Comparison of ENCODE assay signal across 36 cellular contexts in genomic region chr2:240861547-240861946, GRCh38. TPM values are rescaled to one million over a fixed set of nuclear protein-coding genes. Genes with fewer than 3 reads are reported as not detected.
"Had no signal": no experiment of that assay in that cellular context is flagged by ENCODE, and none has a peak within 500 bp of the region (broad histone marks: within the 10 kb centered on the region; RNA-seq: fewer than 3 reads in every experiment).

No MANE protein-coding gene starts in this region.

- DNase-seq: activated CD4-positive, alpha-beta memory T cell treated with anti-CD3 and anti-CD28 coated beads for 36 hours; activated CD4-positive, alpha-beta T cell treated with anti-CD3 and anti-CD28 coated beads for 36 hours; activated CD4-positive, alpha-beta T cell treated with anti-CD3 and anti-CD28 coated beads, Interleukin-2, amount 10 ng/mL, durations not matched to agents 24 days and 14 days; activated CD4-positive, CD25-positive, alpha-beta regulatory T cell; activated CD4-positive, CD25-positive, alpha-beta regulatory T cell treated with anti-CD3 and anti-CD28 coated beads, Interleukin-2, amount 50 U/mL, for 72 hours; activated CD8-positive, alpha-beta memory T cell treated with anti-CD3 and anti-CD28 coated beads, Interleukin-2, amount 10 ng/mL, durations not matched to agents 7 days and 5 days; activated CD8-positive, alpha-beta memory T cell treated with anti-CD3 and anti-CD28 coated beads, Interleukin-2, amount 50 U/mL, for 4 hours; activated CD8-positive, alpha-beta T cell treated with anti-CD3 and anti-CD28 coated beads, Interleukin-2, amount 10 ng/mL, durations not matched to agents 7 days and 5 days; activated effector memory CD4-positive, alpha-beta T cell treated with anti-CD3 and anti-CD28 coated beads, Interleukin-2, amount 50 U/mL, for 16 hours; activated naive CD4-positive, alpha-beta T cell treated with anti-CD3 and anti-CD28 coated beads for 36 hours; activated naive CD8-positive, alpha-beta T cell treated with anti-CD3 and anti-CD28 coated beads for 36 hours; activated naive CD8-positive, alpha-beta T cell treated with anti-CD3 and anti-CD28 coated beads, Interleukin-2, amount 50 U/mL, for 24 hours; activated T-cell treated with anti-CD3 and anti-CD28 coated beads, Interleukin-2, amount 50 U/mL, for 1 hour; activated T-cell treated with anti-CD3 and anti-CD28 coated beads, Interleukin-2, amount 50 U/mL, for 48 hours; adrenal gland; amygdala; aorta; body of pancreas; caudate nucleus; cortex of kidney; dermis blood vessel endothelial cell; effector CD4-positive, alpha-beta T cell; effector memory CD8-positive, alpha-beta T cell; esophagus squamous epithelium; foreskin melanocyte; head of caudate nucleus; T-helper 2 cell had no signal

- ATAC-seq: activated CD4-positive, alpha-beta T cell treated with anti-CD3 and anti-CD28 coated beads for 36 hours; activated CD8-positive, alpha-beta memory T cell treated with anti-CD3 and anti-CD28 coated beads, Interleukin-2, amount 10 ng/mL, durations not matched to agents 7 days and 5 days; activated CD8-positive, alpha-beta T cell treated with anti-CD3 and anti-CD28 coated beads, Interleukin-2, amount 10 ng/mL, durations not matched to agents 7 days and 5 days; activated naive CD8-positive, alpha-beta T cell treated with anti-CD3 and anti-CD28 coated beads, Interleukin-2, amount 50 U/mL, for 24 hours; body of pancreas; effector memory CD8-positive, alpha-beta T cell had no signal

- H3K27ac ChIP-seq: adrenal gland, body of pancreas, esophagus squamous epithelium had no signal

- H3K4me1 ChIP-seq: adrenal gland, esophagus squamous epithelium had no signal

- FAIRE-seq: colon had no signal

- H3K9me3 ChIP-seq: adrenal gland, body of pancreas, esophagus squamous epithelium had no signal

- H3K4me3 ChIP-seq: adrenal gland, body of pancreas, esophagus squamous epithelium had no signal

- H3K27me3 ChIP-seq: adrenal gland, body of pancreas, esophagus squamous epithelium had no signal

- H3K36me3 ChIP-seq: adrenal gland, esophagus squamous epithelium had no signal

RNA-seq across cellular contexts. Expression of gene AGXT, which starts 7.1 kb away (rescaled TPM):
- total RNA-seq: activated CD4-positive, alpha-beta memory T cell treated with anti-CD3 and anti-CD28 coated beads for 36 hours; activated CD4-positive, alpha-beta T cell treated with anti-CD3 and anti-CD28 coated beads for 36 hours; activated CD4-positive, alpha-beta T cell treated with anti-CD3 and anti-CD28 coated beads, Interleukin-2, amount 10 ng/mL, durations not matched to agents 24 days and 14 days; activated CD8-positive, alpha-beta memory T cell treated with anti-CD3 and anti-CD28 coated beads for 36 hours; activated CD8-positive, alpha-beta memory T cell treated with anti-CD3 and anti-CD28 coated beads, Interleukin-2, amount 10 ng/mL, durations not matched to agents 7 days and 5 days; activated CD8-positive, alpha-beta T cell treated with anti-CD3 and anti-CD28 coated beads, Interleukin-2, amount 10 ng/mL, durations not matched to agents 7 days and 5 days; activated naive CD4-positive, alpha-beta T cell treated with anti-CD3 and anti-CD28 coated beads for 36 hours; activated naive CD8-positive, alpha-beta T cell treated with anti-CD3 and anti-CD28 coated beads for 36 hours; activated T-helper 1 cell treated with anti-CD3 and anti-CD28 coated beads, Interleukin-12 subunit alpha, Interleukin-12 subunit beta, Interleukin-2, Interleukin-4 antibody, amounts not matched to agents 30 ng/mL and 10 ng/mL and 1 ng/mL, durations not matched to agents 14 hours and 24 hours and 36 hours; activated T-helper 2 cell treated with anti-CD3 and anti-CD28 coated beads, Interferon-gamma antibody, Interleukin-2, Interleukin-4, amounts not matched to agents 10 μg/mL and 5 μg/mL and 100 μg/mL, durations not matched to agents 14 hours and 24 hours and 36 hours; aorta; chondrocyte; dermis blood vessel endothelial cell; esophagus squamous epithelium; fibroblast of lung; fibroblast of villous mesenchyme; T-helper 1 cell treated with Interleukin-12 subunit alpha and Interleukin-12 subunit beta and Interleukin-4 antibody, amounts not matched to agents 30 ng/mL and 1 ng/mL, for 36 hours had no signal
- polyA plus RNA-seq: aorta, esophagus, fibroblast of lung had no signal

RNA-seq across cellular contexts. Expression of gene MAB21L4, which starts 34.4 kb away (rescaled TPM):
- total RNA-seq: activated CD4-positive, alpha-beta memory T cell treated with anti-CD3 and anti-CD28 coated beads for 36 hours; activated CD4-positive, alpha-beta T cell treated with anti-CD3 and anti-CD28 coated beads for 36 hours; activated CD4-positive, alpha-beta T cell treated with anti-CD3 and anti-CD28 coated beads, Interleukin-2, amount 10 ng/mL, durations not matched to agents 24 days and 14 days; activated CD8-positive, alpha-beta memory T cell treated with anti-CD3 and anti-CD28 coated beads for 36 hours; activated CD8-positive, alpha-beta memory T cell treated with anti-CD3 and anti-CD28 coated beads, Interleukin-2, amount 10 ng/mL, durations not matched to agents 7 days and 5 days; activated CD8-positive, alpha-beta T cell treated with anti-CD3 and anti-CD28 coated beads, Interleukin-2, amount 10 ng/mL, durations not matched to agents 7 days and 5 days; activated naive CD4-positive, alpha-beta T cell treated with anti-CD3 and anti-CD28 coated beads for 36 hours; activated naive CD8-positive, alpha-beta T cell treated with anti-CD3 and anti-CD28 coated beads for 36 hours; activated T-helper 1 cell treated with anti-CD3 and anti-CD28 coated beads, Interleukin-12 subunit alpha, Interleukin-12 subunit beta, Interleukin-2, Interleukin-4 antibody, amounts not matched to agents 30 ng/mL and 10 ng/mL and 1 ng/mL, durations not matched to agents 14 hours and 24 hours and 36 hours; activated T-helper 2 cell treated with anti-CD3 and anti-CD28 coated beads, Interferon-gamma antibody, Interleukin-2, Interleukin-4, amounts not matched to agents 10 μg/mL and 5 μg/mL and 100 μg/mL, durations not matched to agents 14 hours and 24 hours and 36 hours; adrenal gland; aorta; chondrocyte; dermis blood vessel endothelial cell; fibroblast of lung; fibroblast of villous mesenchyme; T-helper 1 cell treated with Interleukin-12 subunit alpha and Interleukin-12 subunit beta and Interleukin-4 antibody, amounts not matched to agents 30 ng/mL and 1 ng/mL, for 36 hours had no signal
- polyA plus RNA-seq: fibroblast of lung had no signal

RNA-seq across cellular contexts. Expression of gene KIF1A, which starts 41.5 kb away (rescaled TPM):
- total RNA-seq: dermis blood vessel endothelial cell, fibroblast of lung, fibroblast of villous mesenchyme had no signal

RNA-seq across cellular contexts. Expression of gene CROCC2, which starts 44.6 kb away (rescaled TPM):
- total RNA-seq: activated CD4-positive, alpha-beta memory T cell treated with anti-CD3 and anti-CD28 coated beads for 36 hours; activated CD4-positive, alpha-beta T cell treated with anti-CD3 and anti-CD28 coated beads for 36 hours; activated CD4-positive, alpha-beta T cell treated with anti-CD3 and anti-CD28 coated beads, Interleukin-2, amount 10 ng/mL, durations not matched to agents 24 days and 14 days; activated CD8-positive, alpha-beta memory T cell treated with anti-CD3 and anti-CD28 coated beads for 36 hours; activated CD8-positive, alpha-beta memory T cell treated with anti-CD3 and anti-CD28 coated beads, Interleukin-2, amount 10 ng/mL, durations not matched to agents 7 days and 5 days; activated CD8-positive, alpha-beta T cell treated with anti-CD3 and anti-CD28 coated beads, Interleukin-2, amount 10 ng/mL, durations not matched to agents 7 days and 5 days; activated naive CD4-positive, alpha-beta T cell treated with anti-CD3 and anti-CD28 coated beads for 36 hours; activated naive CD8-positive, alpha-beta T cell treated with anti-CD3 and anti-CD28 coated beads for 36 hours; activated T-helper 1 cell treated with anti-CD3 and anti-CD28 coated beads, Interleukin-12 subunit alpha, Interleukin-12 subunit beta, Interleukin-2, Interleukin-4 antibody, amounts not matched to agents 30 ng/mL and 10 ng/mL and 1 ng/mL, durations not matched to agents 14 hours and 24 hours and 36 hours; activated T-helper 2 cell treated with anti-CD3 and anti-CD28 coated beads, Interferon-gamma antibody, Interleukin-2, Interleukin-4, amounts not matched to agents 10 μg/mL and 5 μg/mL and 100 μg/mL, durations not matched to agents 14 hours and 24 hours and 36 hours; chondrocyte; dermis blood vessel endothelial cell; esophagus squamous epithelium; fibroblast of villous mesenchyme; T-helper 1 cell treated with Interleukin-12 subunit alpha and Interleukin-12 subunit beta and Interleukin-4 antibody, amounts not matched to agents 30 ng/mL and 1 ng/mL, for 36 hours had no signal
- polyA plus RNA-seq: aorta had no signal
